In genomic region chr9:110763568-110763967, GRCh38 we compare ENCODE assay signal across 26 cellular contexts.
A peak's percentile ranks its signal among the peaks of the same experiment; 100 is the strongest.
DNase-seq lines count a peak whose midpoint lies in the region; ATAC-seq, FAIRE-seq and TF ChIP-seq lines count a peak whose summit lies in the region.
"Had no signal": no experiment of that assay in that cellular context is flagged by ENCODE, and none has a peak within 500 bp of the region (broad histone marks: within the 10 kb centered on the region; RNA-seq: fewer than 3 reads in every experiment).

No MANE protein-coding gene starts in this region.

- H3K27me3 ChIP-seq in breast epithelium (no peaks in the 10 kb centered on the region), mammary epithelial cell (ENCODE audit: insufficient read depth, low read length) (no peaks in the 10 kb centered on the region)
- H3K27me3 ChIP-seq: BLaER1 had no signal

- BruUV-seq in MCF 10A (replicated peaks; lab: Mats Ljungman, UMichigan) (no TSS peak), mammary epithelial cell (replicated peaks; lab: Mats Ljungman, UMichigan) (no TSS peak)

- no peak for DNase-seq in MCF 10A (ENCODE audit: unreplicated experiment)
- DNase-seq in breast epithelium (ENCODE audit: low spot score in 2 of 2), result no peak
- peak; percentile 31 for DNase-seq in mammary epithelial cell
- DNase-seq in mesothelial cell of epicardium (ENCODE audit: low spot score in 2 of 2, unreplicated experiment in 2 of 2), result no peak
- DNase-seq in D721Med (ENCODE audit: insufficient read length, low spot score), result no peak
- no peak for DNase-seq in GM13977 (ENCODE audit: low spot score)
- no peak for DNase-seq in NCI-H2171 (lab: John Stamatoyannopoulos, UW)
- DNase-seq: ACHN; Caco-2; CD4-positive, alpha-beta memory T cell; DND-41; GOT3; KBM-7; NCI-H1092 treated with DMSO at 0.1 percent for 48 hours; NCI-H1436 treated with DMSO at 0.1 percent for 48 hours; NCI-H1930; NCI-H2171 treated with DMSO at 0.1 percent for 48 hours; NCI-H446; NCI-H526; OCI-M1; Right ventricle myocardium superior had no signal

- ATAC-seq in GM21786 (IDR thresholded peaks at IDR 0.05; ENCODE audit: unreplicated experiment), result no peak
- ATAC-seq: GM12878, HCT116 had no signal

- dilution Hi-C loops in mammary epithelial cell (cut with HindIII; ENCODE audit: low sequenced_read_pairs), result no loop called here

- H3K27ac Mint-ChIP-seq in MCF 10A (ENCODE audit: low read depth, unreplicated experiment), result peak overlapping the region; percentile 30
- H3K27ac Mint-ChIP-seq in mesothelial cell of epicardium, result peak overlapping the region; percentile 77
- H3K27ac Mint-ChIP-seq: CD4-positive, alpha-beta memory T cell had no signal

- POLR2A ChIA-PET in MCF 10A (lab: Yijun Ruan, JAX), result interaction anchor here (0.6 to 0.8 kb wide), 3 partner anchors 10 to 19 kb away, joined by 3 to 4 read pairs (median 3); no protein-coding TSS in a partner anchor

- no peak overlapping the region for H3K4me3 Mint-ChIP-seq in MCF 10A (ENCODE audit: unreplicated experiment)
- H3K4me3 Mint-ChIP-seq in mesothelial cell of epicardium, result no peak overlapping the region
- H3K4me3 Mint-ChIP-seq: CD4-positive, alpha-beta memory T cell had no signal

- no peaks in the 10 kb centered on the region for H3K27me3 Mint-ChIP-seq in MCF 10A (ENCODE audit: insufficient read depth, unreplicated experiment)
- no peaks in the 10 kb centered on the region for H3K27me3 Mint-ChIP-seq in mesothelial cell of epicardium (ENCODE audit: low read depth)
- H3K27me3 Mint-ChIP-seq: CD4-positive, alpha-beta memory T cell had no signal

- CTCF ChIA-PET in MCF 10A (lab: Yijun Ruan, JAX) (interaction anchor here (1.1 kb wide), 1 partner anchor 15 kb away, joined by 3 read pairs; no protein-coding TSS in a partner anchor), mammary epithelial cell (lab: Charles Lee; ENCODE audit: low non-redundant PET) (no interaction called here)

- intact Hi-C loops in MCF 10A (cut with micrococcal nuclease) (no loop called here), breast epithelium (cut with DNase I; ENCODE audit: low total_unique reads) (no loop called here), mammary epithelial cell (cut with micrococcal nuclease) (no loop called here)

- H4K20me1 ChIP-seq in mammary epithelial cell (ENCODE audit: insufficient read depth, low read length), result no peaks in the 10 kb centered on the region
- H4K20me1 ChIP-seq: BLaER1 had no signal

- H3K36me3 ChIP-seq in breast epithelium, result no peaks in the 10 kb centered on the region
- no peaks in the 10 kb centered on the region for H3K36me3 ChIP-seq in mammary epithelial cell (ENCODE audit: insufficient read depth, low read length)
- H3K36me3 ChIP-seq: BLaER1 had no signal

- H3K4me3 ChIP-seq in breast epithelium (no peak overlapping the region), mammary epithelial cell (replicated peaks in 1 of 3; ENCODE audit: insufficient read depth in 1 of 3, low read depth in 2 of 3, low read length in 3 of 3) (no peak overlapping the region)
- H3K4me3 ChIP-seq: BLaER1, GM12878 had no signal

- H3K36me3 Mint-ChIP-seq in MCF 10A (ENCODE audit: insufficient read depth, unreplicated experiment) (no peaks in the 10 kb centered on the region), mesothelial cell of epicardium (no peaks in the 10 kb centered on the region)
- H3K36me3 Mint-ChIP-seq: CD4-positive, alpha-beta memory T cell had no signal

- H3K9ac ChIP-seq in mammary epithelial cell (ENCODE audit: insufficient read depth, low read length), result no peak overlapping the region
- H3K9ac ChIP-seq: BLaER1 had no signal

- peaks cover 12% of the 10 kb centered on the region for H3K4me1 Mint-ChIP-seq in MCF 10A (ENCODE audit: insufficient read depth, unreplicated experiment)
- peaks cover 26% of the 10 kb centered on the region for H3K4me1 Mint-ChIP-seq in mesothelial cell of epicardium
- H3K4me1 Mint-ChIP-seq: CD4-positive, alpha-beta memory T cell had no signal

- no peak overlapping the region for H3K4me2 ChIP-seq in mammary epithelial cell (ENCODE audit: insufficient read depth, low read depth, low read length)
- H3K4me2 ChIP-seq: BLaER1 had no signal

- no peak for FAIRE-seq in D721Med (lab: Jason Lieb, UNC)
- FAIRE-seq: GM12878 had no signal

- H3K27ac ChIP-seq in breast epithelium (no peak overlapping the region), mammary epithelial cell (ENCODE audit: insufficient read depth, low read depth, low read length) (no peak overlapping the region)
- H3K27ac ChIP-seq: 22Rv1, BLaER1 had no signal

- TF ChIP-seq CTCF in MCF 10A (IDR thresholded peaks at IDR 0.05; ENCODE audit: unreplicated experiment), result no peak
- no peak for TF ChIP-seq CTCF in breast epithelium (IDR thresholded peaks at IDR 0.05)
- TF ChIP-seq CTCF in mammary epithelial cell (conservative IDR thresholded peaks at IDR 0.05 in 1 of 2, IDR thresholded peaks at IDR 0.05 in 1 of 2; ENCODE audit: extremely low read depth in 1 of 2, insufficient read depth in 1 of 2, low read depth in 1 of 2, low read length in 2 of 2), result no peak
- TF ChIP-seq CTCF in mesothelial cell of epicardium (IDR thresholded peaks at IDR 0.05; ENCODE audit: unreplicated experiment), result no peak
- no peak for TF ChIP-seq CTCF in D721Med (IDR thresholded peaks at IDR 0.05; ENCODE audit: insufficient read depth, missing control alignments)
- TF ChIP-seq CTCF in GM13977 (IDR thresholded peaks at IDR 0.05; ENCODE audit: extremely low read depth, insufficient read depth, missing control alignments), result no peak

- in situ Hi-C loops in mammary epithelial cell (cut with MboI; ENCODE audit: low sequenced_read_pairs in 2 of 2) (no loop called here), GM13977 (cut with MboI; ENCODE audit: low pct_unique_long_range_greater_than_20kb, low sequenced_read_pairs, unreplicated experiment) (no loop called here)

- H3K4me1 ChIP-seq in breast epithelium (no peaks in the 10 kb centered on the region), mammary epithelial cell (ENCODE audit: insufficient read depth, low read length) (peaks cover 6% of the 10 kb centered on the region)
- H3K4me1 ChIP-seq: BLaER1 had no signal

- no peak for TF ChIP-seq POLR2A in breast epithelium (IDR thresholded peaks at IDR 0.05)

- H3K9me3 ChIP-seq in breast epithelium (no peaks in the 10 kb centered on the region), mammary epithelial cell (replicated peaks; ENCODE audit: insufficient read depth, low read length) (peaks cover 2% of the 10 kb centered on the region)
- H3K9me3 ChIP-seq: Caco-2 had no signal

- H2AFZ ChIP-seq in mammary epithelial cell (ENCODE audit: low read depth, low read length), result no peak overlapping the region

- H3K9me3 Mint-ChIP-seq in MCF 10A (ENCODE audit: unreplicated experiment), result no peaks in the 10 kb centered on the region
- peaks cover 19% of the 10 kb centered on the region for H3K9me3 Mint-ChIP-seq in mesothelial cell of epicardium

- 92% methylated on average over 1 of the region's 1 CpG for WGBS in mammary epithelial cell (ENCODE audit: low coverage, missing lambda C conversion rate)

- no peaks in the 10 kb centered on the region for H3K79me2 ChIP-seq in mammary epithelial cell (ENCODE audit: insufficient read depth, low read length)
